In genomic region chr6:99195986-99196655, GRCh38 we compare ENCODE assay signal across 16 cellular contexts.
DNase-seq lines count a peak whose midpoint lies in the region; ATAC-seq, FAIRE-seq and TF ChIP-seq lines count a peak whose summit lies in the region.
"Had no signal": no experiment of that assay in that cellular context is flagged by ENCODE, and none has a peak within 500 bp of the region (broad histone marks: within the 10 kb centered on the region; RNA-seq: fewer than 3 reads in every experiment).

No MANE protein-coding gene starts in this region.

- ATAC-seq in stimulated activated naive CD8-positive, alpha-beta T cell treated with anti-CD3 and anti-CD28 coated beads, Interleukin-15, amount 100 ng/mL, for 72 hours: no peak
- ATAC-seq: A549 had no signal

- H3K79me2 ChIP-seq in keratinocyte (ENCODE audit: control insufficient read depth, insufficient read depth, low read length): no peaks in the 10 kb centered on the region

- H3K36me3 ChIP-seq in bronchial epithelial cell (ENCODE audit: control insufficient read depth, insufficient read depth, low read length): no peaks in the 10 kb centered on the region
- no peaks in the 10 kb centered on the region for H3K36me3 ChIP-seq in keratinocyte (ENCODE audit: control insufficient read depth in 2 of 2, extremely low read depth in 1 of 2, insufficient read depth in 2 of 2, low read length in 2 of 2)
- H3K36me3 ChIP-seq: BE2C had no signal

- no peaks in the 10 kb centered on the region for H4K20me1 ChIP-seq in keratinocyte (ENCODE audit: control insufficient read depth, extremely low read depth, insufficient read depth, low read length)

- no peak overlapping the region for H3K9ac ChIP-seq in keratinocyte (ENCODE audit: control insufficient read depth, extremely low read depth, insufficient read depth, low read length)

- H3K27ac Mint-ChIP-seq in stimulated activated naive CD8-positive, alpha-beta T cell treated with anti-CD3 and anti-CD28 coated beads, Interleukin-15, amount 100 ng/mL, for 72 hours: no peak overlapping the region
- H3K27ac Mint-ChIP-seq: CD4-positive, alpha-beta memory T cell; H9 had no signal

- H3K27me3 ChIP-seq in bronchial epithelial cell (ENCODE audit: control insufficient read depth, insufficient read depth, low read length) (no peaks in the 10 kb centered on the region), keratinocyte (ENCODE audit: control insufficient read depth, extremely low read depth, insufficient read depth, low read length) (no peaks in the 10 kb centered on the region)
- H3K27me3 ChIP-seq: BE2C had no signal

- H3K4me1 Mint-ChIP-seq in stimulated activated naive CD8-positive, alpha-beta T cell treated with anti-CD3 and anti-CD28 coated beads, Interleukin-15, amount 100 ng/mL, for 72 hours: no peaks in the 10 kb centered on the region
- H3K4me1 Mint-ChIP-seq: CD4-positive, alpha-beta memory T cell; H9 had no signal

- H3K9me1 ChIP-seq in keratinocyte (ENCODE audit: control insufficient read depth, extremely low read depth, insufficient read depth, low read length): no peaks in the 10 kb centered on the region

- H3K9me3 ChIP-seq in keratinocyte (ENCODE audit: control insufficient read depth, low read depth, low read length): no peaks in the 10 kb centered on the region
- H3K9me3 ChIP-seq: A549, BE2C had no signal

- no peak for FAIRE-seq in bronchial epithelial cell (lab: Jason Lieb, UNC)
- peak; percentile 44 for FAIRE-seq in keratinocyte (lab: Jason Lieb, UNC)
- FAIRE-seq: A549, G401.6, GM12891 had no signal

- no peak overlapping the region for H3K4me2 ChIP-seq in keratinocyte (ENCODE audit: control insufficient read depth, extremely low read depth, insufficient read depth, low read depth, low read length)
- H3K4me2 ChIP-seq: A549 had no signal

- no peaks in the 10 kb centered on the region for H3K9me3 Mint-ChIP-seq in stimulated activated naive CD8-positive, alpha-beta T cell treated with anti-CD3 and anti-CD28 coated beads, Interleukin-15, amount 100 ng/mL, for 72 hours

- peak; percentile 22 for DNase-seq in bronchial epithelial cell (ENCODE audit: low read depth)
- DNase-seq in keratinocyte (ENCODE audit: low read depth, low spot score): no peak
- peak; percentile 29 for DNase-seq in renal cortical epithelial cell (ENCODE audit: low read depth)
- DNase-seq in stimulated activated CD4-positive, alpha-beta T cell treated with anti-CD3 and anti-CD28 coated beads, Interleukin-4, amount 100 ng/mL, for 4 hours: no peak
- no peak for DNase-seq in stimulated activated naive CD8-positive, alpha-beta T cell treated with anti-CD3 and anti-CD28 coated beads, Interleukin-15, amount 100 ng/mL, for 72 hours
- DNase-seq in HuH-7.5 (ENCODE audit: low spot score): no peak
- DNase-seq: BE2C; CD4-positive, alpha-beta memory T cell; DMS79; GOT3; H9 had no signal

- TF ChIP-seq EP300 in Ishikawa (IDR thresholded peaks at IDR 0.05; ENCODE audit: borderline replicate concordance): peak; percentile 79; the same call in 1 of the 2 replicates

- TF ChIP-seq CTCF in bronchial epithelial cell (IDR thresholded peaks at IDR 0.05; ENCODE audit: insufficient read depth, low read length, severe bottlenecking) (no peak), keratinocyte (optimal IDR thresholded peaks at IDR 0.05 in 1 of 3, IDR thresholded peaks at IDR 0.05 in 1 of 3, conservative IDR thresholded peaks at IDR 0.05 in 1 of 3; ENCODE audit: extremely low read depth in 1 of 3, insufficient read depth in 2 of 3, low read length in 3 of 3) (no peak)

- dilution Hi-C loops in keratinocyte (cut with MboI; ENCODE audit: extremely low pct_ligation_motif_present, low sequenced_read_pairs): no loop called here

- H3K4me3 ChIP-seq in bronchial epithelial cell (ENCODE audit: low read depth, low read length) (no peak overlapping the region), keratinocyte (ENCODE audit: control insufficient read depth in 2 of 3, extremely low read depth in 1 of 3, insufficient read depth in 2 of 3, low read depth in 1 of 3, low read length in 3 of 3) (no peak overlapping the region)
- H3K4me3 ChIP-seq: A549 had no signal

- no peak overlapping the region for H3K27ac ChIP-seq in keratinocyte (ENCODE audit: control insufficient read depth, insufficient read depth, low read length)
- H3K27ac ChIP-seq: A549, C4-2B had no signal

- no peak overlapping the region for H2AFZ ChIP-seq in keratinocyte (ENCODE audit: control insufficient read depth, low read length)

- H3K4me1 ChIP-seq in keratinocyte (ENCODE audit: control insufficient read depth, extremely low read depth, insufficient read depth, low read length): peaks cover 4% of the 10 kb centered on the region
- H3K4me1 ChIP-seq: A549, BE2C had no signal

- no peak overlapping the region for H3K4me3 Mint-ChIP-seq in stimulated activated naive CD8-positive, alpha-beta T cell treated with anti-CD3 and anti-CD28 coated beads, Interleukin-15, amount 100 ng/mL, for 72 hours
- H3K4me3 Mint-ChIP-seq: CD4-positive, alpha-beta memory T cell; H9 had no signal

- peaks cover 21% of the 10 kb centered on the region for H3K27me3 Mint-ChIP-seq in stimulated activated naive CD8-positive, alpha-beta T cell treated with anti-CD3 and anti-CD28 coated beads, Interleukin-15, amount 100 ng/mL, for 72 hours

- TF ChIP-seq RAD21 in Ishikawa (IDR thresholded peaks at IDR 0.05; ENCODE audit: low read depth): 0 out of 2 replicates have a peak, but pooled peaks have one; percentile 2

TF ChIP-seq in Ishikawa, 13 proteins besides CTCF, POLR2A, EP300 and RAD21:
- TF ChIP-seq CEBPB (IDR thresholded peaks at IDR 0.05) (0 out of 2 replicates have a peak, but pooled peaks have one; percentile 4), USF1 (IDR thresholded peaks at IDR 0.05) (no peak), NFIC (IDR thresholded peaks at IDR 0.05) (peak; percentile 94), TAF1 (IDR thresholded peaks at IDR 0.05; ENCODE audit: low read depth) (no peak), FOXM1 (IDR thresholded peaks at IDR 0.05; ENCODE audit: borderline replicate concordance, low read depth) (peak; percentile 64; the same call in 1 of the 2 replicates), TEAD4 (IDR thresholded peaks at IDR 0.05) (peak; percentile 94), TCF12 (IDR thresholded peaks at IDR 0.05; ENCODE audit: low read depth) (peak; percentile 84), REST (IDR thresholded peaks at IDR 0.05; ENCODE audit: low read depth) (no peak), EGR1 (IDR thresholded peaks at IDR 0.05) (no peak), MAX (IDR thresholded peaks at IDR 0.05) (0 out of 2 replicates have a peak, but pooled peaks have one; percentile 28)

Comparison
In these comparisons a context has a peak if more than half of its experiments do, and no peak if none do; other contexts are left out.
1. DNase-seq: peak in bronchial epithelial cell (single experiment) and renal cortical epithelial cell (single experiment); none in keratinocyte (single experiment), stimulated activated CD4-positive, alpha-beta T cell treated with anti-CD3 and anti-CD28 coated beads, Interleukin-4, amount 100 ng/mL, for 4 hours (0 of 2), stimulated activated naive CD8-positive, alpha-beta T cell treated with anti-CD3 and anti-CD28 coated beads, Interleukin-15, amount 100 ng/mL, for 72 hours (0 of 2) and HuH-7.5 (single experiment).